1 cellular context compared by ENCODE assay signal in genomic region chr18:33820517-33821368, GRCh38.
TF ChIP-seq lines count a peak whose summit lies in the region.

No MANE protein-coding gene starts in this region.

TF ChIP-seq in GM23338, 12 proteins besides CTCF, POLR2A, EP300 and RAD21 (continued from another document):
- no peak for TF ChIP-seq EZH2 (IDR thresholded peaks at IDR 0.05; ENCODE audit: low read depth, unreplicated experiment)
- TF ChIP-seq ZNF331 (CRISPR knock-in tag; IDR thresholded peaks at IDR 0.05; ENCODE audit: low read depth), result no peak
- no peak for TF ChIP-seq REST (IDR thresholded peaks at IDR 0.05; ENCODE audit: unreplicated experiment)
- no peak for TF ChIP-seq ETS1 (IDR thresholded peaks at IDR 0.05)
TF ChIP-seq in GM23338: peak in this region for 0.
